Comparison of ENCODE assay signal across 20 cellular contexts in the genomic region with DNA sequence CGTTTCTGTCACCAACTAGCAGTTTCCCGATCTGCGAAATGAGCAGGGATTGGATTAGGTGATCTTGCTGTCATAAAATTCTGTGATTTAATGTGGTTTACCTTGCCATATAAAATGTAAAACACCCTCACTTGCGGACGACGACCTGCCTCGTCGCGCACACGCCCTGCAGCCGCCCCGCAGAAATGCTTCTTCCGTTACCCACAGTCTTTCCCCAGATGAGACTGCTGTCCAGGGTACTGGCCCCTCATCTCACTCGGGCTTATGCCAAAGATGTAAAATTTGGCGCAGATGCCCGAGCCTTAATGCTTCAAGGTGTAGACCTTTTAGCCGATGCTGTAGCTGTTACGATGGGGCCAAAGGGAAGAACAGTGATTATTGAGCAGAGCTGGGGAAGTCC. TPM values are rescaled to one million over a fixed set of nuclear protein-coding genes. Genes with fewer than 3 reads are reported as not detected.
A peak's percentile ranks its signal among the peaks of the same experiment; 100 is the strongest.
DNase-seq lines count a peak whose midpoint lies in the region; ATAC-seq, FAIRE-seq and TF ChIP-seq lines count a peak whose summit lies in the region.
"Had no signal": no experiment of that assay in that cellular context is flagged by ENCODE, and none has a peak within 500 bp of the region (broad histone marks: within the 10 kb centered on the region; RNA-seq: fewer than 3 reads in every experiment).

No MANE protein-coding gene starts in this region.

- no peak for TF ChIP-seq EP300 in SK-N-SH (IDR thresholded peaks at IDR 0.05; ENCODE audit: borderline replicate concordance in 1 of 2, low read depth in 1 of 2, low read length in 1 of 2)

- no peaks in the 10 kb centered on the region for H3K9me3 ChIP-seq in GM23248 (ENCODE audit: low read depth)
- no peaks in the 10 kb centered on the region for H3K9me3 ChIP-seq in SK-N-SH

- POLR2A ChIA-PET in SK-N-SH (lab: Yijun Ruan, JAX) = no interaction called here

- no peak for FAIRE-seq in urothelium cell line (lab: Jason Lieb, UNC)

- no peak overlapping the region for H3K9ac ChIP-seq in GM23248
- no peak overlapping the region for H3K9ac ChIP-seq in SK-N-SH

- TF ChIP-seq CTCF in SK-N-SH (IDR thresholded peaks at IDR 0.05) (no peak), foreskin keratinocyte (conservative IDR thresholded peaks at IDR 0.05) (no peak)

- peak; percentile 51 for ATAC-seq in foreskin keratinocyte
- ATAC-seq in HG03457 (IDR thresholded peaks at IDR 0.05; ENCODE audit: unreplicated experiment) = no peak

- CTCF ChIA-PET in SK-N-SH (lab: Yijun Ruan, JAX) = interaction anchor here (1.5 kb wide), 1 partner anchor 20 kb away, joined by 4 read pairs; no protein-coding TSS in a partner anchor

- 29 to 35% methylated on average over 18 of the region's 18 CpGs for WGBS in GM23248 (ENCODE audit: low coverage in 1 of 2, low lambda C conversion rate in 2 of 2, missing lambda C conversion rate in 2 of 2), 2 experiments
- WGBS in SK-N-SH (ENCODE audit: low lambda C conversion rate) = 20% methylated on average over 18 of the region's 18 CpGs

- peak; percentile 36 for DNase-seq in GM23248
- DNase-seq in SK-N-SH = no peak
- no peak for DNase-seq in foreskin keratinocyte
- DNase-seq in urothelium cell line (ENCODE audit: low spot score) = peak; percentile 44
- DNase-seq in stimulated activated CD4-positive, alpha-beta T cell treated with anti-CD3 and anti-CD28 coated beads, Interleukin-1b, Interleukin-23, amount 100 ng/mL, for 48 hours = no peak
- DNase-seq in stimulated activated CD4-positive, alpha-beta T cell treated with anti-CD3 and anti-CD28 coated beads, Interleukin-4, amount 100 ng/mL, for 4 hours = no peak
- DNase-seq: ACHN, DMS 273 treated with DMSO at 0.1 percent for 48 hours, DND-41, H9, NCI-H1105, NCI-H1694, NCI-H2107, NCI-H510A treated with DMSO at 0.1 percent for 48 hours, NCI-H774, SHP77 had no signal

- H3F3A ChIP-seq in GM23248 (ENCODE audit: insufficient read depth) (no peaks in the 10 kb centered on the region), SK-N-SH (replicated peaks; ENCODE audit: insufficient read depth) (peaks cover 4% of the 10 kb centered on the region)

- H2AFZ ChIP-seq in GM23248 (no peak overlapping the region), SK-N-SH (ENCODE audit: low read depth) (no peak overlapping the region)

- in situ Hi-C loops in GM23248 (cut with MboI) = no loop called here

- H3K27ac ChIP-seq in GM23248 (no peak overlapping the region), SK-N-SH (ENCODE audit: low read depth in 2 of 2, low read length in 1 of 2) (no peak overlapping the region), foreskin keratinocyte (no peak overlapping the region)
- H3K27ac ChIP-seq: SK-N-MC had no signal

- H3K4me2 ChIP-seq in GM23248 (ENCODE audit: unreplicated experiment) (no peak overlapping the region), SK-N-SH (peak overlapping the region; percentile 60; the same call in 1 of the 2 replicates)

- H3K27me3 ChIP-seq in GM23248 (replicated peaks; ENCODE audit: insufficient read depth) = peaks cover 32% of the 10 kb centered on the region
- H3K27me3 ChIP-seq in SK-N-SH (ENCODE audit: insufficient read depth) = peaks cover 46% of the 10 kb centered on the region
- peaks cover 44% of the 10 kb centered on the region for H3K27me3 ChIP-seq in foreskin keratinocyte

- H4K20me1 ChIP-seq in GM23248 (ENCODE audit: insufficient read depth) (no peaks in the 10 kb centered on the region), SK-N-SH (ENCODE audit: insufficient read depth) (no peaks in the 10 kb centered on the region)

- H3K4me1 ChIP-seq in GM23248 (ENCODE audit: insufficient read depth) = no peaks in the 10 kb centered on the region
- no peaks in the 10 kb centered on the region for H3K4me1 ChIP-seq in SK-N-SH (ENCODE audit: control insufficient read depth in 1 of 2, insufficient read depth in 2 of 2, low read depth in 1 of 2, low read length in 1 of 2)
- no peaks in the 10 kb centered on the region for H3K4me1 ChIP-seq in foreskin keratinocyte

- H3K79me2 ChIP-seq in GM23248 (ENCODE audit: insufficient read depth) = no peaks in the 10 kb centered on the region
- no peaks in the 10 kb centered on the region for H3K79me2 ChIP-seq in SK-N-SH (ENCODE audit: insufficient read depth)

- no peak for TF ChIP-seq RAD21 in SK-N-SH (IDR thresholded peaks at IDR 0.05; ENCODE audit: low read length)

- H3K36me3 ChIP-seq in GM23248 (ENCODE audit: low read depth) (no peaks in the 10 kb centered on the region), SK-N-SH (replicated peaks in 1 of 2; ENCODE audit: control insufficient read depth in 1 of 2, insufficient read depth in 2 of 2, low read length in 1 of 2) (no peaks in the 10 kb centered on the region)

- H3K4me3 ChIP-seq in GM23248 = no peak overlapping the region
- no peak overlapping the region for H3K4me3 ChIP-seq in SK-N-SH (ENCODE audit: low read depth in 2 of 2, low read length in 1 of 2)
- H3K4me3 ChIP-seq: SK-N-MC had no signal

- H3K9me2 ChIP-seq in GM23248 (ENCODE audit: insufficient read depth) (no peaks in the 10 kb centered on the region), SK-N-SH (no peaks in the 10 kb centered on the region)

TF ChIP-seq in SK-N-SH, 30 proteins besides CTCF, POLR2A, EP300 and RAD21:
- TF ChIP-seq, protein P1, sequence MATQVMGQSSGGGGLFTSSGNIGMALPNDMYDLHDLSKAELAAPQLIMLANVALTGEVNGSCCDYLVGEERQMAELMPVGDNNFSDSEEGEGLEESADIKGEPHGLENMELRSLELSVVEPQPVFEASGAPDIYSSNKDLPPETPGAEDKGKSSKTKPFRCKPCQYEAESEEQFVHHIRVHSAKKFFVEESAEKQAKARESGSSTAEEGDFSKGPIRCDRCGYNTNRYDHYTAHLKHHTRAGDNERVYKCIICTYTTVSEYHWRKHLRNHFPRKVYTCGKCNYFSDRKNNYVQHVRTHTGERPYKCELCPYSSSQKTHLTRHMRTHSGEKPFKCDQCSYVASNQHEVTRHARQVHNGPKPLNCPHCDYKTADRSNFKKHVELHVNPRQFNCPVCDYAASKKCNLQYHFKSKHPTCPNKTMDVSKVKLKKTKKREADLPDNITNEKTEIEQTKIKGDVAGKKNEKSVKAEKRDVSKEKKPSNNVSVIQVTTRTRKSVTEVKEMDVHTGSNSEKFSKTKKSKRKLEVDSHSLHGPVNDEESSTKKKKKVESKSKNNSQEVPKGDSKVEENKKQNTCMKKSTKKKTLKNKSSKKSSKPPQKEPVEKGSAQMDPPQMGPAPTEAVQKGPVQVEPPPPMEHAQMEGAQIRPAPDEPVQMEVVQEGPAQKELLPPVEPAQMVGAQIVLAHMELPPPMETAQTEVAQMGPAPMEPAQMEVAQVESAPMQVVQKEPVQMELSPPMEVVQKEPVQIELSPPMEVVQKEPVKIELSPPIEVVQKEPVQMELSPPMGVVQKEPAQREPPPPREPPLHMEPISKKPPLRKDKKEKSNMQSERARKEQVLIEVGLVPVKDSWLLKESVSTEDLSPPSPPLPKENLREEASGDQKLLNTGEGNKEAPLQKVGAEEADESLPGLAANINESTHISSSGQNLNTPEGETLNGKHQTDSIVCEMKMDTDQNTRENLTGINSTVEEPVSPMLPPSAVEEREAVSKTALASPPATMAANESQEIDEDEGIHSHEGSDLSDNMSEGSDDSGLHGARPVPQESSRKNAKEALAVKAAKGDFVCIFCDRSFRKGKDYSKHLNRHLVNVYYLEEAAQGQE (IDR thresholded peaks at IDR 0.05; ENCODE audit: low read depth, low read length) = peak; percentile 97
- TF ChIP-seq TAF1 (IDR thresholded peaks at IDR 0.05; ENCODE audit: borderline replicate concordance, low read depth, low read length) (no peak), RCOR1 (IDR thresholded peaks at IDR 0.05; ENCODE audit: low read length) (no peak), CHD2 (IDR thresholded peaks at IDR 0.05; ENCODE audit: low read length, partially characterized antibody) (no peak), MXI1 (IDR thresholded peaks at IDR 0.05; ENCODE audit: low read depth, low read length) (no peak)
- TF ChIP-seq, protein P2, sequence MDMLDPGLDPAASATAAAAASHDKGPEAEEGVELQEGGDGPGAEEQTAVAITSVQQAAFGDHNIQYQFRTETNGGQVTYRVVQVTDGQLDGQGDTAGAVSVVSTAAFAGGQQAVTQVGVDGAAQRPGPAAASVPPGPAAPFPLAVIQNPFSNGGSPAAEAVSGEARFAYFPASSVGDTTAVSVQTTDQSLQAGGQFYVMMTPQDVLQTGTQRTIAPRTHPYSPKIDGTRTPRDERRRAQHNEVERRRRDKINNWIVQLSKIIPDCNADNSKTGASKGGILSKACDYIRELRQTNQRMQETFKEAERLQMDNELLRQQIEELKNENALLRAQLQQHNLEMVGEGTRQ (IDR thresholded peaks at IDR 0.05; ENCODE audit: borderline replicate concordance, low read depth, low read length) = no peak

RNA-seq across cellular contexts. Expression of a gene that starts 17.7 kb away (rescaled TPM):
- total RNA-seq in GM23248 (2014; rRNA removed; shearing (Covaris generic)) = 8.2 and 11.0 TPM in 2 replicates
- polyA plus RNA-seq in GM23248 (2016; fragmentation: Nextera tagmentation; extraction: Ambion mirVana) = 10.5 and 11.6 TPM in 2 replicates
- polyA plus RNA-seq in SK-N-SH (2012; rRNA removed) = 3.0 and 3.4 TPM in 2 replicates
- 3.1 and 3.4 TPM in 2 replicates for polyA plus RNA-seq in SK-N-SH (2012; cell fraction: cytosol; rRNA removed)
- 6.1 and 6.8 TPM in 2 replicates for polyA plus RNA-seq in SK-N-SH (2012; cell fraction: nucleus; rRNA removed)
- 9.7 and 10.0 TPM in 2 replicates for total RNA-seq in foreskin keratinocyte
- 3.9 and 4.9 TPM in 2 replicates for polyA plus RNA-seq in foreskin keratinocyte

RNA-seq across cellular contexts. Expression of a gene that starts 51.3 kb away (rescaled TPM):
- total RNA-seq in GM23248 (2014; rRNA removed; shearing (Covaris generic)) = not detected in 2 replicates
- polyA plus RNA-seq in GM23248 (2016; fragmentation: Nextera tagmentation; extraction: Ambion mirVana) = 0.24 TPM in 1 of 2 replicates, not detected in the other
- polyA plus RNA-seq in SK-N-SH (2012; rRNA removed) = 1.4 and 1.6 TPM in 2 replicates
- polyA plus RNA-seq in SK-N-SH (2012; cell fraction: cytosol; rRNA removed) = 1.1 and 1.3 TPM in 2 replicates
- 0.58 and 0.61 TPM in 2 replicates for polyA plus RNA-seq in SK-N-SH (2012; cell fraction: nucleus; rRNA removed)
- total RNA-seq in foreskin keratinocyte = 0.10 and 0.14 TPM in 2 replicates
- polyA plus RNA-seq in foreskin keratinocyte = 0.12 and 0.18 TPM in 2 replicates
- total RNA-seq: G401, H9, OCI-LY7 had no signal

Comparison
In these comparisons a context has a peak if more than half of its experiments do, and no peak if none do; other contexts are left out.
1. DNase-seq: peak in GM23248 (single experiment) and urothelium cell line (single experiment); none in SK-N-SH (single experiment), foreskin keratinocyte (0 of 2), stimulated activated CD4-positive, alpha-beta T cell treated with anti-CD3 and anti-CD28 coated beads, Interleukin-1b, Interleukin-23, amount 100 ng/mL, for 48 hours (single experiment) and stimulated activated CD4-positive, alpha-beta T cell treated with anti-CD3 and anti-CD28 coated beads, Interleukin-4, amount 100 ng/mL, for 4 hours (0 of 2).